In the genomic region with DNA sequence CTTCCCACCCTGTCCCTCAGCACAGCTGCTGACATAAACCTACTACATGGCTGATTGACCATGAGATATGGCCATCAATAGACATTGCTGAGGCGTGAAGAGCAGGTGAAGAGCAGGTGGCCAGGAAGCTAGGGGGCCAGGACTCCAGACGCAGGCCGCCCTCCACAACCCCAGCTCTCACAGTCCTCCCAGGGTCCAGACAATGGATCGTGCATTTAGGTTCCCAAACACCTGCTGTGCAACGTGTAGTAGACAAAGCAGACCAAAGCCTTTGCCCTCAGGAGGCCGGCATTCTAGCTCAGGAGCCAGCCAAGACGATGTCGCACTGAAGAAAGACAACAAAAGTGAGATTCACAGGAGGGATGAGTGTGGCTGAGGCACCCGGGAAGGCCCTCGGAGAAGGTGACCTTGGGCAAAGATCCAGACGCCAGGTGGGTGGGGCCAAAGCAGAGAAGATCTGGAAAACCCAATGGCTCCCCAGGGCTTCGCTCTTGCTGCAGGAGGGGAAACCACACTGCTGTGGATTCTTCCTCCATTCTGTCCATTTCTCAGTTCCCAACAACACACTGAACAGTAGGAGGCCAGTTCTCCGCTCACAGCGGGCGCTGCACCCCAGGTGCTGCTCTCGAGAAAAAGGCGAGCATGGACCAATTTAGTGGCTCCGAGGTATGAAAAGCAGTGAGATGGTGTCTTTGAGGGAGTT, we compare ENCODE assay signal across 1 cellular context.
TF ChIP-seq lines count a peak whose summit lies in the region.

No MANE protein-coding gene starts in this region.

TF ChIP-seq in HepG2, 621 proteins besides CTCF, POLR2A, EP300 and RAD21:
- TF ChIP-seq BCL6 (CRISPR knock-in tag; IDR thresholded peaks at IDR 0.05) = no peak
- TF ChIP-seq, protein P1, sequence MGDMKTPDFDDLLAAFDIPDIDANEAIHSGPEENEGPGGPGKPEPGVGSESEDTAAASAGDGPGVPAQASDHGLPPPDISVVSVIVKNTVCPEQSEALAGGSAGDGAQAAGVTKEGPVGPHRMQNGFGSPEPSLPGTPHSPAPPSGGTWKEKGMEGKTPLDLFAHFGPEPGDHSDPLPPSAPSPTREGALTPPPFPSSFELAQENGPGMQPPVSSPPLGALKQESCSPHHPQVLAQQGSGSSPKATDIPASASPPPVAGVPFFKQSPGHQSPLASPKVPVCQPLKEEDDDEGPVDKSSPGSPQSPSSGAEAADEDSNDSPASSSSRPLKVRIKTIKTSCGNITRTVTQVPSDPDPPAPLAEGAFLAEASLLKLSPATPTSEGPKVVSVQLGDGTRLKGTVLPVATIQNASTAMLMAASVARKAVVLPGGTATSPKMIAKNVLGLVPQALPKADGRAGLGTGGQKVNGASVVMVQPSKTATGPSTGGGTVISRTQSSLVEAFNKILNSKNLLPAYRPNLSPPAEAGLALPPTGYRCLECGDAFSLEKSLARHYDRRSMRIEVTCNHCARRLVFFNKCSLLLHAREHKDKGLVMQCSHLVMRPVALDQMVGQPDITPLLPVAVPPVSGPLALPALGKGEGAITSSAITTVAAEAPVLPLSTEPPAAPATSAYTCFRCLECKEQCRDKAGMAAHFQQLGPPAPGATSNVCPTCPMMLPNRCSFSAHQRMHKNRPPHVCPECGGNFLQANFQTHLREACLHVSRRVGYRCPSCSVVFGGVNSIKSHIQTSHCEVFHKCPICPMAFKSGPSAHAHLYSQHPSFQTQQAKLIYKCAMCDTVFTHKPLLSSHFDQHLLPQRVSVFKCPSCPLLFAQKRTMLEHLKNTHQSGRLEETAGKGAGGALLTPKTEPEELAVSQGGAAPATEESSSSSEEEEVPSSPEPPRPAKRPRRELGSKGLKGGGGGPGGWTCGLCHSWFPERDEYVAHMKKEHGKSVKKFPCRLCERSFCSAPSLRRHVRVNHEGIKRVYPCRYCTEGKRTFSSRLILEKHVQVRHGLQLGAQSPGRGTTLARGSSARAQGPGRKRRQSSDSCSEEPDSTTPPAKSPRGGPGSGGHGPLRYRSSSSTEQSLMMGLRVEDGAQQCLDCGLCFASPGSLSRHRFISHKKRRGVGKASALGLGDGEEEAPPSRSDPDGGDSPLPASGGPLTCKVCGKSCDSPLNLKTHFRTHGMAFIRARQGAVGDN (CRISPR knock-in tag; IDR thresholded peaks at IDR 0.05) = peak; percentile 25
